ENCODE assay signal across 8 cellular contexts in the genomic region with DNA sequence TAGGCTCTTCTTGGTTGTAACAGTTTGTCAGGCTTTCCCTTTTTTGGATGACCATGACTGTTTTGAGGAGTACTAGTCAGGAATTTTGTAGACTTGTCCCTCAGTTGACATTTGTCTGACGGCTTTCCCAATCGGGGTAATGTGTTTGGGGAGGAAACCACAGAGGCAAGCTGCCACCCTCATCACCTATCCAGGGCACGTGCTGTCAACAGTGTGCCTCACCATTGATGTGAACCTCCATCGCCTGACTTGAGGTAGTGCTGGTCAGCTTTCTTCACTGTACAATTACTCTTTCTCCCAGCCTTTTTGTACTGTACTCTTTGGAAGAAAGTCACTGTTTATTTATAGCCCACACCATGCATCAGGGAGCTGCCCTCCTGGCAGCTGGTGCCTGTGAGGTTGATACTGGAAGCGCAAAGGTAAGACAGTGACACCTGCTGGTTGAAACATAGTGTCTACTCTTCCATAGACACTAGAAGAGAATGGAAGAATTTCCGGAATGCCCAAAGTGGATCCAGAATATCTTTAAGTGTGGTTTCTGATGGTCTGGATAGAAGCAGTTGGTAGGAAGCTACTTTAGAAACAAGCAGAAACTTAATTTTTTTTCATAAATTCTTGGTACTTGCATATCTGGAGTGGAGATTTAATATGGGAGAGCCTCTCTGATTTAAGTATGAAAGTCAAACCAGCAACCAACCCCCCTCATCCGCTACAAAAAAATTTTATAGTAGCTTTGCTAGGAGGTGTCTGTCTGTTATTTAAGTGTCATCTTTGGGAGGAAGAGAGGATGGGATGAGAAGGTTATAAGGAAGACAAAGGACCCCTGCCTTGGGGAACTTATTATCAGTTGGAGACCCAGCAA.
DNase-seq lines count a peak whose midpoint lies in the region; ATAC-seq and TF ChIP-seq lines count a peak whose summit lies in the region.

No MANE protein-coding gene starts in this region.

- H3K4me1 ChIP-seq in GM23338 (ENCODE audit: insufficient read depth): no peaks in the 10 kb centered on the region
- peaks cover 0 to 21% (median 11%) of the 10 kb centered on the region in 9 donors for H3K4me1 ChIP-seq in heart right ventricle

- peak; percentile 25 for DNase-seq in DMS79 treated with DMSO at 0.1 percent for 48 hours (lab: John Stamatoyannopoulos, UW)
- no peak for DNase-seq in DMS79 (lab: John Stamatoyannopoulos, UW)
- DNase-seq in GM23338 (ENCODE audit: low spot score): peak; percentile 91
- DNase-seq in NCI-H1694 treated with DMSO at 0.1 percent for 48 hours (lab: John Stamatoyannopoulos, UW): peak; percentile 38
- peak; percentile 31 for DNase-seq in WTC11 (ENCODE audit: low spot score)
- DNase-seq in heart right ventricle: peak; percentile 38 to 68
- peak; percentile 31 for DNase-seq in skeletal muscle cell (ENCODE audit: low read depth)
- DNase-seq in effector CD4-positive, alpha-beta T cell: no peak

- H3F3A ChIP-seq in GM23338 (replicated peaks; ENCODE audit: low read depth): no peaks in the 10 kb centered on the region

- no peaks in the 10 kb centered on the region for H3K9me3 ChIP-seq in heart right ventricle

- no peaks in the 10 kb centered on the region for H3K79me2 ChIP-seq in GM23338 (replicated peaks; ENCODE audit: insufficient read depth)

- TF ChIP-seq CTCF in GM23338 (conservative IDR thresholded peaks at IDR 0.05; ENCODE audit: low read depth in 2 of 2) (peak; percentile 89 to 91), WTC11 (IDR thresholded peaks at IDR 0.05) (peak; percentile 52), heart right ventricle (IDR thresholded peaks at IDR 0.05) (peak; percentile 40 to 82 (median 72))

- intact Hi-C loops in heart right ventricle (cut with DNase I): loop anchor here in 4 of 10 donors (2.0 to 10.0 kb wide), 4 partner anchors 69 to 735 kb away; partner anchors contain the start of genes INIP (in 3 of the 4) and SNX30 (in 1 of the 4)

- WGBS in heart right ventricle, 2 donors: 48% methylated on average over 7 of the region's 7 CpGs

- H3K4me1 Mint-ChIP-seq in GM23338 (no peaks in the 10 kb centered on the region), WTC11 (no peaks in the 10 kb centered on the region)

- no peak overlapping the region for H3K4me2 ChIP-seq in GM23338

- H3K27me3 Mint-ChIP-seq in GM23338 (ENCODE audit: insufficient read depth, low read depth, poor library complexity) (peaks cover 8% of the 10 kb centered on the region), WTC11 (ENCODE audit: low read depth) (no peaks in the 10 kb centered on the region)

- ATAC-seq in GM23338 (peak; percentile 99), WTC11 (peak; percentile 98), heart right ventricle (peak; percentile 91 to 99 (median 96))

- H3K4me3 Mint-ChIP-seq in GM23338: no peak overlapping the region
- H3K4me3 Mint-ChIP-seq in WTC11: no peak overlapping the region

- H3K9me2 ChIP-seq in GM23338 (ENCODE audit: insufficient read depth): no peaks in the 10 kb centered on the region

- POLR2A ChIA-PET in WTC11 (lab: Charles Lee): interaction anchor here (1.3 kb wide), 1 partner anchor 102 kb away, joined by 4 read pairs; the partner anchor contains the start of gene INIP

- H3K4me3 ChIP-seq in GM23338 (no peak overlapping the region), heart right ventricle (no peak overlapping the region), skeletal muscle cell (ENCODE audit: low read depth, low read length) (no peak overlapping the region)

- no peaks in the 10 kb centered on the region for H3K36me3 ChIP-seq in GM23338 (ENCODE audit: insufficient read depth)
- peaks cover 0 to 34% (median 0%) of the 10 kb centered on the region in 9 donors for H3K36me3 ChIP-seq in heart right ventricle

- H3K27me3 ChIP-seq in GM23338 (ENCODE audit: insufficient read depth) (no peaks in the 10 kb centered on the region), heart right ventricle (no peaks in the 10 kb centered on the region)

- H3K27ac ChIP-seq in GM23338 (ENCODE audit: low read depth) (no peak overlapping the region), heart right ventricle (peak overlapping the region in 2 of 10 donors; percentile 15 to 42)

- H4K20me1 ChIP-seq in GM23338 (replicated peaks; ENCODE audit: insufficient read depth): no peaks in the 10 kb centered on the region

- H3K9me3 Mint-ChIP-seq in GM23338 (no peaks in the 10 kb centered on the region), WTC11 (no peaks in the 10 kb centered on the region)

- H3K27ac Mint-ChIP-seq in GM23338 (no peak overlapping the region), WTC11 (peak overlapping the region; percentile 13)

- peaks cover 9% of the 10 kb centered on the region; the same call in 2 of the 3 replicates for H3K36me3 Mint-ChIP-seq in GM23338 (ENCODE audit: low read depth)
- H3K36me3 Mint-ChIP-seq in WTC11: peaks cover 15% of the 10 kb centered on the region

- H2AFZ ChIP-seq in GM23338: no peak overlapping the region

- CTCF ChIA-PET in WTC11 (lab: Charles Lee): interaction anchor here (0.6 to 1.9 kb wide), 32 partner anchors 9 to 707 kb away, joined by 3 to 22 read pairs (median 5); partner anchors contain the start of genes HSDL2, INIP, KIAA1958 and SNX30

TF ChIP-seq in GM23338, 12 proteins besides CTCF, POLR2A, EP300 and RAD21:
- TF ChIP-seq ETS1 (IDR thresholded peaks at IDR 0.05): no peak

TF ChIP-seq in WTC11, 78 proteins besides CTCF, POLR2A, EP300 and RAD21:
- TF ChIP-seq TCF7 (CRISPR knock-in tag; IDR thresholded peaks at IDR 0.05; ENCODE audit: low read depth): no peak
- no peak for TF ChIP-seq ERG (CRISPR knock-in tag; IDR thresholded peaks at IDR 0.05)
- TF ChIP-seq IRF1 (CRISPR knock-in tag; IDR thresholded peaks at IDR 0.05): no peak
- no peak for TF ChIP-seq FOXP1 (CRISPR knock-in tag; IDR thresholded peaks at IDR 0.05; ENCODE audit: borderline replicate concordance)
- no peak for TF ChIP-seq ZNF423 (CRISPR knock-in tag; IDR thresholded peaks at IDR 0.05)
- no peak for TF ChIP-seq SOX15 (CRISPR knock-in tag; IDR thresholded peaks at IDR 0.05)
- no peak for TF ChIP-seq ZMAT4 (CRISPR knock-in tag; IDR thresholded peaks at IDR 0.05)
- TF ChIP-seq FOXJ3 (CRISPR knock-in tag; IDR thresholded peaks at IDR 0.05; ENCODE audit: borderline replicate concordance): no peak
- no peak for TF ChIP-seq ZNF121 (CRISPR knock-in tag; IDR thresholded peaks at IDR 0.05)
- TF ChIP-seq KAT7 (CRISPR knock-in tag; IDR thresholded peaks at IDR 0.05; ENCODE audit: borderline replicate concordance): no peak
- no peak for TF ChIP-seq ZNF396 (CRISPR knock-in tag; IDR thresholded peaks at IDR 0.05; ENCODE audit: borderline replicate concordance)
TF ChIP-seq in WTC11: peak in this region for 0.

Comparison
In these comparisons a context has a peak if more than half of its experiments do, and no peak if none do; other contexts are left out.
1. DNase-seq: peak in DMS79 treated with DMSO at 0.1 percent for 48 hours (single experiment), GM23338 (single experiment), NCI-H1694 treated with DMSO at 0.1 percent for 48 hours (single experiment), WTC11 (single experiment), heart right ventricle (2 of 2) and skeletal muscle cell (single experiment); none in DMS79 (single experiment) and effector CD4-positive, alpha-beta T cell (single experiment).
2. Peak in every context shown above with its lines, with median percentiles within 50 percentile points of each other: ATAC-seq and CTCF ChIP-seq.